In the genomic region with DNA sequence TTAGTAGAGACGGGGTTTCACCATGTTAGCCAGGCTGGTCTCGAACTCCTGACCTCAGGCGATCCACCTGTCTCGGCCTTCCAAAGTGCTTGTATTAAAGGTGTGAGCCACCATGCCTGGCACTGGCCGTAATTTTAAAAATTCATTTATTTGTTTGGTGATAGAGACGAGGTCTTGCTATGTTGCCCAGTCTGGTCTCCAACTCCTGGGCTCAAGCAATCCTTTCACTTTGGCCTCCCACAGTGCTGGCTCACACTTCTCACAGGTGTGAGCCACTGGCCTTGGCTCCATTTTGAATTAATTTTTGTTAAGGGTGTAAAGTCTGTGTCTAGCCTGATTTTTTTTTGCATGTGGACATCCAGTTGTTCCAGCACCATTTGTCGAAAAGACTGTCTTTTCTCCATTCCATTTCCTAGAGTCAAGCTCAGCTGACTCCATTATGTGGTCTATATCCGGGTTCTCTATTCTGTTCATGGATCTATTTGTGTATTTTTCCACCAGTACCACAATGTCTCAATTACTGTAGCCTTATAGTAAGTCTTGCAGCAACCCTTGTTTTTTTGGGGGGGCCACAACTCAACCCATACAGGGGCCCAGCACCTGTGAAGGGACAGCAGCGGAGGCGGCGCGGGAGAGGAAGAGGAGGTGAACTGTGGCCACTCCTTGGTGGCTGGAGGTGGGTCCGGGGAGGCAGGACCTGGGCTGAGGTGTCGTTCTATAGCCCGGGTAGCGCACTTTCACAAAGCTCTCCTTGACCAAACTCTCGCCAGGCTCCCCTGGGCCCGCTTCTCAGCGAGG, we compare ENCODE assay signal across 8 cellular contexts. TPM values are rescaled to one million over a fixed set of nuclear protein-coding genes. Genes with fewer than 3 reads are reported as not detected.
DNase-seq lines count a peak whose midpoint lies in the region; ATAC-seq and TF ChIP-seq lines count a peak whose summit lies in the region.

No MANE protein-coding gene starts in this region.

- ATAC-seq in HG03135 (IDR thresholded peaks at IDR 0.05; ENCODE audit: unreplicated experiment) = peak; percentile 8

- TF ChIP-seq RAD21 in liver (IDR thresholded peaks at IDR 0.05) = no peak

- peak overlapping the region; percentile 74 to 99 (median 77) for H3K4me3 ChIP-seq in liver (ENCODE audit: low read depth in 1 of 3, low read length in 3 of 3)

- no peaks in the 10 kb centered on the region for H3K36me3 ChIP-seq in liver (ENCODE audit: control insufficient read depth in 4 of 4, insufficient read depth in 3 of 4, low read depth in 1 of 4, low read length in 3 of 4)

- peaks cover 7 to 31% (median 23%) of the 10 kb centered on the region in 4 donors for H3K4me1 ChIP-seq in liver (ENCODE audit: control insufficient read depth in 4 of 4, insufficient read depth in 4 of 4, low read length in 3 of 4)

- peak overlapping the region; percentile 69 to 72 for H3K9ac ChIP-seq in liver (ENCODE audit: low read depth in 1 of 2, low read length in 2 of 2)

- DNase-seq in NCI-H1092 treated with DMSO at 0.1 percent for 48 hours (lab: John Stamatoyannopoulos, UW) (peak; percentile 29), NCI-H1092 (lab: John Stamatoyannopoulos, UW) (no peak), ureter (ENCODE audit: low spot score) (peak; percentile 60), EL (no peak), epidermal melanocyte (ENCODE audit: insufficient read length, low spot score) (no peak)

- H3K27ac ChIP-seq in adipose tissue (ENCODE audit: low read depth, low read length) = peak overlapping the region; percentile 7
- peak overlapping the region; percentile 97 to 99 for H3K27ac ChIP-seq in liver (ENCODE audit: low read depth in 1 of 2, low read length in 2 of 2)

- H3K27me3 ChIP-seq in liver (ENCODE audit: control insufficient read depth in 4 of 4, insufficient read depth in 4 of 4, low read length in 3 of 4) = no peaks in the 10 kb centered on the region

- H3K9me3 ChIP-seq in liver (ENCODE audit: control insufficient read depth in 4 of 4, low read length in 3 of 4) = no peaks in the 10 kb centered on the region

- WGBS in adipose tissue, 3 donors = 43 to 55% (median 54%) methylated on average over 19 of the region's 19 CpGs
- WGBS in liver = 51% methylated on average over 19 of the region's 19 CpGs

- TF ChIP-seq CTCF in liver (IDR thresholded peaks at IDR 0.05; ENCODE audit: low read depth, low read length, missing input control) = no peak

TF ChIP-seq in liver, 16 proteins besides CTCF, POLR2A, EP300 and RAD21:
- TF ChIP-seq GABPA (IDR thresholded peaks at IDR 0.05 in 1 of 2, conservative IDR thresholded peaks at IDR 0.05 in 1 of 2) (no peak), EGR1 (IDR thresholded peaks at IDR 0.05; ENCODE audit: low read depth in 2 of 2) (no peak), FOXA1 (IDR thresholded peaks at IDR 0.05) (no peak), YY1 (IDR thresholded peaks at IDR 0.05) (no peak), ZBTB33 (IDR thresholded peaks at IDR 0.05) (no peak), HNF4A (conservative IDR thresholded peaks at IDR 0.05) (no peak), SP1 (IDR thresholded peaks at IDR 0.05) (no peak), REST (IDR thresholded peaks at IDR 0.05) (no peak), FOXA2 (IDR thresholded peaks at IDR 0.05) (no peak), RXRA (IDR thresholded peaks at IDR 0.05) (no peak), HNF4G (IDR thresholded peaks at IDR 0.05) (no peak), TAF1 (conservative IDR thresholded peaks at IDR 0.05) (no peak), NR2F2 (IDR thresholded peaks at IDR 0.05) (no peak), ATF3 (IDR thresholded peaks at IDR 0.05) (no peak), JUND (IDR thresholded peaks at IDR 0.05) (no peak)
- TF ChIP-seq, protein P1, sequence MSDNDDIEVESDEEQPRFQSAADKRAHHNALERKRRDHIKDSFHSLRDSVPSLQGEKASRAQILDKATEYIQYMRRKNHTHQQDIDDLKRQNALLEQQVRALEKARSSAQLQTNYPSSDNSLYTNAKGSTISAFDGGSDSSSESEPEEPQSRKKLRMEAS (IDR thresholded peaks at IDR 0.05) = no peak
TF ChIP-seq in liver: peak in this region for 0.

RNA-seq across cellular contexts. Expression of gene NSD2, which starts 1.5 kb away (rescaled TPM):
- polyA plus RNA-seq in adipose tissue (10 to 100 TPM in 1 of 3 donors, 1 to 10 TPM in 2; 7.3 to 12.0 (median 9.8) TPM), liver (1 to 10 TPM; 5.1 to 5.9 TPM)
- total RNA-seq in liver (10 to 100 TPM; 17.2 to 71.5 TPM), ureter (41.5 TPM)

RNA-seq across cellular contexts. Expression of gene LETM1, which starts 13.8 kb away (rescaled TPM):
- polyA plus RNA-seq in adipose tissue = 10 to 100 TPM; 14.2 to 45.8 (median 19.9) TPM
- total RNA-seq in liver = 10 to 100 TPM; 31.0 to 46.9 TPM
- 10 to 100 TPM; 12.2 to 17.3 TPM for polyA plus RNA-seq in liver
- total RNA-seq in ureter = 56.1 TPM

Comparison
In these comparisons a context has a peak if more than half of its experiments do, and no peak if none do; other contexts are left out.
1. DNase-seq: peak in NCI-H1092 treated with DMSO at 0.1 percent for 48 hours (single experiment) and ureter (single experiment); none in NCI-H1092 (single experiment), EL (single experiment) and epidermal melanocyte (single experiment).